In the genomic region with DNA sequence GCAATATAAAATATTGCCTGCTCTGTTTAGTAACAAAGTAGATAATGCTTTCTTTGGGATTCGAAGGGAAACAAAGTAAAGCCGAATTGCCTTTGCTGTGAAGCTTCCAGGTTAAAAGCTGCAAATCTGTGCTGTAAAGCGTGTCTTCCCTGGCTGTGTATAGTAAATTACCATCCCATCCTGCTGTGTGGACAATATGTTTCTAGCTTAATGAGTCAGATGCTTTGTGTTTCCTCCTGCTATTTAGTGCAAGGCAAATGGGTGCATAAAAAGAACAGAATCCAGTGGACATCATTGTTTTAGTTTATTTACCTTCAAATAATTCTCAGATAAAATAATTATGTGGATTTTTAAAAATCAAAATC, we compare ENCODE assay signal across 20 cellular contexts.
DNase-seq lines count a peak whose midpoint lies in the region; ATAC-seq and TF ChIP-seq lines count a peak whose summit lies in the region.
"Had no signal": no experiment of that assay in that cellular context is flagged by ENCODE, and none has a peak within 500 bp of the region (broad histone marks: within the 10 kb centered on the region; RNA-seq: fewer than 3 reads in every experiment).

No MANE protein-coding gene starts in this region.

- H3K9me3 ChIP-seq in SK-N-SH, result no peaks in the 10 kb centered on the region
- no peaks in the 10 kb centered on the region for H3K9me3 ChIP-seq in naive thymus-derived CD4-positive, alpha-beta T cell (ENCODE audit: control insufficient read depth in 2 of 3, low read length in 3 of 3)
- H3K9me3 ChIP-seq: adrenal gland, Caco-2, HAP-1, sigmoid colon had no signal

- H3K36me3 Mint-ChIP-seq in naive thymus-derived CD4-positive, alpha-beta T cell, result no peaks in the 10 kb centered on the region
- H3K36me3 Mint-ChIP-seq in activated naive CD8-positive, alpha-beta T cell treated with anti-CD3 and anti-CD28 coated beads for 36 hours, result no peaks in the 10 kb centered on the region
- H3K36me3 Mint-ChIP-seq: activated CD4-positive, alpha-beta memory T cell treated with anti-CD3 and anti-CD28 coated beads for 36 hours; immature natural killer cell; type B pancreatic cell had no signal

- no peaks in the 10 kb centered on the region for H3F3A ChIP-seq in SK-N-SH (replicated peaks; ENCODE audit: insufficient read depth)

- H3K27me3 Mint-ChIP-seq in naive thymus-derived CD4-positive, alpha-beta T cell, result no peaks in the 10 kb centered on the region
- no peaks in the 10 kb centered on the region for H3K27me3 Mint-ChIP-seq in activated naive CD8-positive, alpha-beta T cell treated with anti-CD3 and anti-CD28 coated beads for 36 hours
- H3K27me3 Mint-ChIP-seq: activated CD4-positive, alpha-beta memory T cell treated with anti-CD3 and anti-CD28 coated beads for 36 hours; type B pancreatic cell had no signal

- H3K79me2 ChIP-seq in SK-N-SH (ENCODE audit: insufficient read depth), result no peaks in the 10 kb centered on the region

- peak; percentile 57 for DNase-seq in COR-L47 (lab: John Stamatoyannopoulos, UW)
- peak; percentile 2 for DNase-seq in NCI-H1436 (lab: John Stamatoyannopoulos, UW)
- peak; percentile 34 for DNase-seq in SK-N-SH
- no peak for DNase-seq in naive thymus-derived CD4-positive, alpha-beta T cell
- no peak for DNase-seq in erythroblast (lab: John Stamatoyannopoulos, UW)
- no peak for DNase-seq in OCI-M2 (lab: John Stamatoyannopoulos, UW; ENCODE audit: unreplicated experiment)
- no peak for DNase-seq in activated naive CD8-positive, alpha-beta T cell treated with anti-CD3 and anti-CD28 coated beads for 36 hours
- DNase-seq in GF-D8 (lab: John Stamatoyannopoulos, UW), result no peak
- DNase-seq: activated CD4-positive, alpha-beta memory T cell treated with anti-CD3 and anti-CD28 coated beads for 36 hours; adrenal gland; Caco-2; dermis blood vessel endothelial cell; immature natural killer cell; NCI-H446 treated with DMSO at 0.1 percent for 48 hours; nephron progenitor cell; sigmoid colon; stimulated activated CD8-positive, alpha-beta memory T cell treated with anti-CD3 and anti-CD28 coated beads, Interleukin-4, amount 100 ng/mL, for 48 hours had no signal

- CTCF ChIA-PET in SK-N-SH (lab: Yijun Ruan, JAX), result interaction anchor here (1.1 to 2.9 kb wide), 2 partner anchors 12 to 62 kb away, joined by 3 to 11 read pairs; no protein-coding TSS in a partner anchor
- CTCF ChIA-PET in naive thymus-derived CD4-positive, alpha-beta T cell (lab: Charles Lee), result no interaction called here

- no peak for TF ChIP-seq POLR2A in erythroblast (IDR thresholded peaks at IDR 0.05; ENCODE audit: low read length)

- peaks cover 0 to 26% (median 11%) of the 10 kb centered on the region in 7 donors for H3K4me1 Mint-ChIP-seq in naive thymus-derived CD4-positive, alpha-beta T cell
- H3K4me1 Mint-ChIP-seq in activated naive CD8-positive, alpha-beta T cell treated with anti-CD3 and anti-CD28 coated beads for 36 hours, result peaks cover 2% of the 10 kb centered on the region
- H3K4me1 Mint-ChIP-seq: immature natural killer cell, nephron progenitor cell had no signal

- no peaks in the 10 kb centered on the region for H4K20me1 ChIP-seq in SK-N-SH (ENCODE audit: insufficient read depth)

- peak overlapping the region in 6 of 9 donors; percentile 38 to 89 (median 83) for H3K27ac Mint-ChIP-seq in naive thymus-derived CD4-positive, alpha-beta T cell
- H3K27ac Mint-ChIP-seq in activated naive CD8-positive, alpha-beta T cell treated with anti-CD3 and anti-CD28 coated beads for 36 hours, result no peak overlapping the region
- H3K27ac Mint-ChIP-seq: activated CD4-positive, alpha-beta memory T cell treated with anti-CD3 and anti-CD28 coated beads for 36 hours; immature natural killer cell; nephron progenitor cell; type B pancreatic cell had no signal

- ATAC-seq in naive thymus-derived CD4-positive, alpha-beta T cell, result no peak

- no peak for TF ChIP-seq CTCF in SK-N-SH (IDR thresholded peaks at IDR 0.05)

- peak overlapping the region in 4 of 10 donors; percentile 19 to 46 (median 34) for H3K4me3 Mint-ChIP-seq in naive thymus-derived CD4-positive, alpha-beta T cell
- no peak overlapping the region for H3K4me3 Mint-ChIP-seq in activated naive CD8-positive, alpha-beta T cell treated with anti-CD3 and anti-CD28 coated beads for 36 hours
- H3K4me3 Mint-ChIP-seq: activated CD4-positive, alpha-beta memory T cell treated with anti-CD3 and anti-CD28 coated beads for 36 hours; immature natural killer cell; nephron progenitor cell; type B pancreatic cell had no signal

- no peaks in the 10 kb centered on the region for H3K9me2 ChIP-seq in SK-N-SH

- H3K9ac ChIP-seq in SK-N-SH, result no peak overlapping the region

- peaks cover 0 to 7% (median 3%) of the 10 kb centered on the region in 11 donors for H3K9me3 Mint-ChIP-seq in naive thymus-derived CD4-positive, alpha-beta T cell
- H3K9me3 Mint-ChIP-seq in activated naive CD8-positive, alpha-beta T cell treated with anti-CD3 and anti-CD28 coated beads for 36 hours, result no peaks in the 10 kb centered on the region
- H3K9me3 Mint-ChIP-seq: activated CD4-positive, alpha-beta memory T cell treated with anti-CD3 and anti-CD28 coated beads for 36 hours; nephron progenitor cell; type B pancreatic cell had no signal

- H3K4me3 ChIP-seq in SK-N-SH (ENCODE audit: low read depth in 2 of 2, low read length in 1 of 2), result no peak overlapping the region
- H3K4me3 ChIP-seq in naive thymus-derived CD4-positive, alpha-beta T cell (ENCODE audit: low read length), result no peak overlapping the region
- H3K4me3 ChIP-seq: adrenal gland, cardiac muscle cell, HAP-1, sigmoid colon had no signal

- intact Hi-C loops in naive thymus-derived CD4-positive, alpha-beta T cell (cut with micrococcal nuclease), result no loop called here

- no peaks in the 10 kb centered on the region for H3K27me3 ChIP-seq in SK-N-SH (ENCODE audit: insufficient read depth)
- no peaks in the 10 kb centered on the region for H3K27me3 ChIP-seq in naive thymus-derived CD4-positive, alpha-beta T cell (ENCODE audit: control insufficient read depth in 2 of 2, insufficient read depth in 2 of 2, low read length in 2 of 2)
- H3K27me3 ChIP-seq: adrenal gland, cardiac muscle cell, sigmoid colon had no signal

- H3K36me3 ChIP-seq in SK-N-SH (replicated peaks in 1 of 2; ENCODE audit: control insufficient read depth in 1 of 2, insufficient read depth in 2 of 2, low read length in 1 of 2), result no peaks in the 10 kb centered on the region
- no peaks in the 10 kb centered on the region for H3K36me3 ChIP-seq in naive thymus-derived CD4-positive, alpha-beta T cell (ENCODE audit: control insufficient read depth in 2 of 3, insufficient read depth in 3 of 3, low read length in 3 of 3)
- H3K36me3 ChIP-seq: adrenal gland, cardiac muscle cell, HAP-1, sigmoid colon had no signal

- H2AFZ ChIP-seq in SK-N-SH (ENCODE audit: low read depth), result no peak overlapping the region

- TF ChIP-seq EP300 in SK-N-SH (IDR thresholded peaks at IDR 0.05; ENCODE audit: borderline replicate concordance in 1 of 2, low read depth in 1 of 2, low read length in 1 of 2), result no peak

- WGBS in SK-N-SH (ENCODE audit: low lambda C conversion rate), result 7% methylated on average over 3 of the region's 3 CpGs

- H3K4me1 ChIP-seq in SK-N-SH (ENCODE audit: control insufficient read depth in 1 of 2, insufficient read depth in 2 of 2, low read depth in 1 of 2, low read length in 1 of 2), result no peaks in the 10 kb centered on the region; a peak in 3 of 4 replicates
- no peaks in the 10 kb centered on the region for H3K4me1 ChIP-seq in naive thymus-derived CD4-positive, alpha-beta T cell (ENCODE audit: control insufficient read depth in 2 of 2, insufficient read depth in 2 of 2, low read length in 2 of 2)
- H3K4me1 ChIP-seq: adrenal gland, Caco-2, HAP-1, sigmoid colon had no signal

- POLR2A ChIA-PET in SK-N-SH (lab: Yijun Ruan, JAX), result no interaction called here
- POLR2A ChIA-PET in naive thymus-derived CD4-positive, alpha-beta T cell (lab: Charles Lee), result no interaction called here

- peak overlapping the region in 1 of 2 experiments; percentile 85; a peak in 2 of 4 replicates for H3K27ac ChIP-seq in SK-N-SH (ENCODE audit: low read depth in 2 of 2, low read length in 1 of 2)
- no peak overlapping the region for H3K27ac ChIP-seq in naive thymus-derived CD4-positive, alpha-beta T cell (ENCODE audit: low read depth, low read length)
- H3K27ac ChIP-seq: adrenal gland, cardiac muscle cell, sigmoid colon had no signal

- no peak for TF ChIP-seq RAD21 in SK-N-SH (IDR thresholded peaks at IDR 0.05; ENCODE audit: low read length)

- no peak overlapping the region for H3K4me2 ChIP-seq in SK-N-SH

TF ChIP-seq in SK-N-SH, 30 proteins besides CTCF, POLR2A, EP300 and RAD21 (continues in another document):
- TF ChIP-seq GABPA (IDR thresholded peaks at IDR 0.05; ENCODE audit: low read depth) (no peak), RCOR1 (IDR thresholded peaks at IDR 0.05; ENCODE audit: low read length) (no peak), FOSL2 (IDR thresholded peaks at IDR 0.05; ENCODE audit: borderline replicate concordance, low read depth) (no peak), MXI1 (IDR thresholded peaks at IDR 0.05; ENCODE audit: low read depth, low read length) (no peak), NFIC (IDR thresholded peaks at IDR 0.05; ENCODE audit: borderline replicate concordance) (no peak)
- TF ChIP-seq, protein P1, sequence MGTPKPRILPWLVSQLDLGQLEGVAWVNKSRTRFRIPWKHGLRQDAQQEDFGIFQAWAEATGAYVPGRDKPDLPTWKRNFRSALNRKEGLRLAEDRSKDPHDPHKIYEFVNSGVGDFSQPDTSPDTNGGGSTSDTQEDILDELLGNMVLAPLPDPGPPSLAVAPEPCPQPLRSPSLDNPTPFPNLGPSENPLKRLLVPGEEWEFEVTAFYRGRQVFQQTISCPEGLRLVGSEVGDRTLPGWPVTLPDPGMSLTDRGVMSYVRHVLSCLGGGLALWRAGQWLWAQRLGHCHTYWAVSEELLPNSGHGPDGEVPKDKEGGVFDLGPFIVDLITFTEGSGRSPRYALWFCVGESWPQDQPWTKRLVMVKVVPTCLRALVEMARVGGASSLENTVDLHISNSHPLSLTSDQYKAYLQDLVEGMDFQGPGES (IDR thresholded peaks at IDR 0.05; ENCODE audit: low read depth, low read length), result no peak
- TF ChIP-seq, protein P2, sequence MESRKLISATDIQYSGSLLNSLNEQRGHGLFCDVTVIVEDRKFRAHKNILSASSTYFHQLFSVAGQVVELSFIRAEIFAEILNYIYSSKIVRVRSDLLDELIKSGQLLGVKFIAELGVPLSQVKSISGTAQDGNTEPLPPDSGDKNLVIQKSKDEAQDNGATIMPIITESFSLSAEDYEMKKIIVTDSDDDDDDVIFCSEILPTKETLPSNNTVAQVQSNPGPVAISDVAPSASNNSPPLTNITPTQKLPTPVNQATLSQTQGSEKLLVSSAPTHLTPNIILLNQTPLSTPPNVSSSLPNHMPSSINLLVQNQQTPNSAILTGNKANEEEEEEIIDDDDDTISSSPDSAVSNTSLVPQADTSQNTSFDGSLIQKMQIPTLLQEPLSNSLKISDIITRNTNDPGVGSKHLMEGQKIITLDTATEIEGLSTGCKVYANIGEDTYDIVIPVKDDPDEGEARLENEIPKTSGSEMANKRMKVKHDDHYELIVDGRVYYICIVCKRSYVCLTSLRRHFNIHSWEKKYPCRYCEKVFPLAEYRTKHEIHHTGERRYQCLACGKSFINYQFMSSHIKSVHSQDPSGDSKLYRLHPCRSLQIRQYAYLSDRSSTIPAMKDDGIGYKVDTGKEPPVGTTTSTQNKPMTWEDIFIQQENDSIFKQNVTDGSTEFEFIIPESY (IDR thresholded peaks at IDR 0.05; ENCODE audit: borderline replicate concordance, low read depth), result no peak

Comparison
In these comparisons a context has a peak if more than half of its experiments do, and no peak if none do; other contexts are left out.
1. DNase-seq: peak in COR-L47 (single experiment), NCI-H1436 (single experiment) and SK-N-SH (single experiment); none in naive thymus-derived CD4-positive, alpha-beta T cell (0 of 9), erythroblast (0 of 2), OCI-M2 (single experiment), activated naive CD8-positive, alpha-beta T cell treated with anti-CD3 and anti-CD28 coated beads for 36 hours (single experiment) and GF-D8 (single experiment).